ENCODE assay signal across 9 cellular contexts in genomic region chr10:75208177-75208576, GRCh38. TPM values are rescaled to one million over a fixed set of nuclear protein-coding genes. Genes with fewer than 3 reads are reported as not detected.
DNase-seq lines count a peak whose midpoint lies in the region; ATAC-seq, FAIRE-seq and TF ChIP-seq lines count a peak whose summit lies in the region.
"Had no signal": no experiment of that assay in that cellular context is flagged by ENCODE, and none has a peak within 500 bp of the region (broad histone marks: within the 10 kb centered on the region; RNA-seq: fewer than 3 reads in every experiment).

No MANE protein-coding gene starts in this region.

- CTCF ChIA-PET in AG04450 (lab: Charles Lee) = interaction anchor here (0.9 kb wide), 1 partner anchor 16 kb away, joined by 4 read pairs; no protein-coding TSS in a partner anchor
- CTCF ChIA-PET in K562 (lab: Yijun Ruan, JAX; ENCODE audit: low intra/inter-chr PET ratio) = no interaction called here

- no peak for ATAC-seq in K562
- no peak for ATAC-seq in HG03280 (IDR thresholded peaks at IDR 0.05; ENCODE audit: unreplicated experiment)

- H2AFZ ChIP-seq in GM23248 = no peak overlapping the region
- H2AFZ ChIP-seq in K562 (ENCODE audit: low read depth, low read length) = peak overlapping the region; percentile 73

- H3F3A ChIP-seq in GM23248 (ENCODE audit: insufficient read depth) = peaks cover 27% of the 10 kb centered on the region

- no peak for TF ChIP-seq RAD21 in K562 (CRISPR knock-in tag; conservative IDR thresholded peaks at IDR 0.05 in 1 of 2, IDR thresholded peaks at IDR 0.05 in 1 of 2)

- H3K4me2 ChIP-seq in GM23248 (ENCODE audit: unreplicated experiment) (peak overlapping the region; percentile 8), K562 (ENCODE audit: insufficient read depth, low read length) (no peak overlapping the region)

- H3K9me1 ChIP-seq in K562 (ENCODE audit: control insufficient read depth, insufficient read depth, low read length) = no peaks in the 10 kb centered on the region

- H3K27me3 ChIP-seq in AG04450 (ENCODE audit: control insufficient read depth, insufficient read depth, low read length) (no peaks in the 10 kb centered on the region), GM23248 (replicated peaks; ENCODE audit: insufficient read depth) (no peaks in the 10 kb centered on the region), K562 (ENCODE audit: control insufficient read depth in 2 of 2, insufficient read depth in 2 of 2, low read length in 2 of 2) (no peaks in the 10 kb centered on the region)

- H3K36me3 ChIP-seq in GM23248 (ENCODE audit: low read depth) (peaks cover 14% of the 10 kb centered on the region; the same call in 1 of the 2 replicates), K562 (ENCODE audit: control insufficient read depth, insufficient read depth, low read length) (peaks cover 21% of the 10 kb centered on the region)

- POLR2A ChIA-PET in AG04450 (lab: Yijun Ruan, JAX) = interaction anchor here (0.6 to 5.4 kb wide), 4 partner anchors 9 to 17 kb away, joined by 3 to 49 read pairs (median 6); no protein-coding TSS in a partner anchor
- POLR2A ChIA-PET in K562 (lab: Yijun Ruan, JAX) = interaction anchor here (0.7 to 8.9 kb wide), 8 partner anchors 9 to 80 kb away, joined by 3 to 74 read pairs (median 3); no protein-coding TSS in a partner anchor

- in situ Hi-C loops in GM23248 (cut with MboI) = no loop called here
- in situ Hi-C loops in K562 (cut with MboI) = no loop called here

- no TSS peak for BruUV-seq in K562 (replicated peaks; lab: Mats Ljungman, UMichigan)

- H3K27ac ChIP-seq in AG04450 (ENCODE audit: low read depth, low read length) (peak overlapping the region; percentile 54), GM23248 (peak overlapping the region; percentile 99), K562 (ENCODE audit: extremely low read depth, low read depth, low read length) (peak overlapping the region; percentile 30; the same call in 2 of the 3 replicates)

- peaks cover 34% of the 10 kb centered on the region for H3K4me1 ChIP-seq in GM23248 (ENCODE audit: insufficient read depth)
- peaks cover 39 to 44% of the 10 kb centered on the region in 2 experiments for H3K4me1 ChIP-seq in K562 (replicated peaks in 1 of 2; ENCODE audit: control insufficient read depth in 2 of 2, insufficient read depth in 2 of 2, low read length in 2 of 2)

- H4K20me1 ChIP-seq in GM23248 (ENCODE audit: insufficient read depth) (no peaks in the 10 kb centered on the region; the same call in 1 of the 2 replicates), K562 (replicated peaks; ENCODE audit: control insufficient read depth, insufficient read depth, low read length) (0 out of 2 replicates have a peak, but pooled peaks cover 7% of the 10 kb centered on the region)

- WGBS in GM23248 (ENCODE audit: low coverage in 1 of 2, low lambda C conversion rate in 2 of 2, missing lambda C conversion rate in 2 of 2), 2 experiments = 55 to 57% methylated on average over 4 of the region's 4 CpGs
- 50% methylated on average over 4 of the region's 4 CpGs for WGBS in K562 (ENCODE audit: insufficient coverage, low coverage, missing lambda C conversion rate)

- no peak overlapping the region for H3K9ac ChIP-seq in GM23248
- no peak overlapping the region; a peak in 1 of 4 replicates for H3K9ac ChIP-seq in K562 (ENCODE audit: insufficient read depth in 1 of 2, low read depth in 2 of 2, low read length in 2 of 2)

- H3K9me2 ChIP-seq in GM23248 (ENCODE audit: insufficient read depth) = no peaks in the 10 kb centered on the region

- intact Hi-C loops in K562 (cut with micrococcal nuclease) = no loop called here

- H3K9me3 ChIP-seq in AG04450 (ENCODE audit: control insufficient read depth, insufficient read depth, low read length) (no peaks in the 10 kb centered on the region), GM23248 (ENCODE audit: low read depth) (no peaks in the 10 kb centered on the region), K562 (replicated peaks; ENCODE audit: control insufficient read depth, insufficient read depth, low read depth, low read length) (no peaks in the 10 kb centered on the region)

- H3K79me2 ChIP-seq in GM23248 (ENCODE audit: insufficient read depth) = peaks cover 24% of the 10 kb centered on the region
- H3K79me2 ChIP-seq in K562 (ENCODE audit: control insufficient read depth, insufficient read depth, low read length) = peaks cover 28% of the 10 kb centered on the region

- no peak for TF ChIP-seq POLR2A in K562 (conservative IDR thresholded peaks at IDR 0.05)

- FAIRE-seq in K562 (lab: Jason Lieb, UNC) (no peak), HTR-8/SVneo (lab: Jason Lieb, UNC) (no peak)

- H3K4me3 ChIP-seq in AG04450 (ENCODE audit: low read depth, low read length) (no peak overlapping the region), GM23248 (no peak overlapping the region), K562 (no peak overlapping the region)

- TF ChIP-seq CTCF in AG04450 (IDR thresholded peaks at IDR 0.05; ENCODE audit: low read depth, low read length) (no peak), K562 (IDR thresholded peaks at IDR 0.05 in 2 of 3, conservative IDR thresholded peaks at IDR 0.05 in 1 of 3; ENCODE audit: insufficient read depth in 2 of 3, low read depth in 1 of 3, low read length in 3 of 3) (no peak)

- no peak for TF ChIP-seq EP300 in K562 (IDR thresholded peaks at IDR 0.05; ENCODE audit: low read length)

- DNase-seq in AG04450 (ENCODE audit: low read depth, low spot score) (no peak), GM23248 (peak; percentile 89), K562 (ENCODE audit: extremely low read depth in 1 of 4, low spot score in 3 of 4) (peak in 1 of 4 experiments; percentile 60), mesenteric fat pad (ENCODE audit: low spot score) (peak; percentile 59), HTR-8/SVneo (ENCODE audit: insufficient read length, low spot score) (no peak), superior temporal gyrus (ENCODE audit: extremely low spot score) (no peak), COLO829 (ENCODE audit: low spot score) (no peak)
- DNase-seq: occipital lobe had no signal

TF ChIP-seq in K562, 482 proteins besides CTCF, POLR2A, EP300 and RAD21 (continues in another document):
- TF ChIP-seq MYNN (IDR thresholded peaks at IDR 0.05) (no peak), MYNN (CRISPR knock-in tag; IDR thresholded peaks at IDR 0.05) (no peak)

RNA-seq across cellular contexts. Expression of gene VDAC2, which starts 2.4 kb away (rescaled TPM):
- polyA plus RNA-seq in AG04450 (2011; rRNA removed) (154 and 201 TPM in 2 replicates), GM23248 (2016; fragmentation: Nextera tagmentation; extraction: Ambion mirVana) (259 and 268 TPM in 2 replicates), K562 (2011; rRNA removed) (139 and 166 TPM in 2 replicates), K562 (2014; fragmentation: Illumina TruSeq; extraction: Trizol) (379 and 424 TPM in 2 replicates), K562 (2014; fragmentation: Nextera tagmentation; extraction: Ambion mirVana) (100 to 1,000 TPM; 208 to 250 TPM), K562 (2014; rRNA removed) (198 and 219 TPM in 2 replicates)
- 45.6 and 63.9 TPM in 2 replicates for polyA minus RNA-seq in AG04450 (2011; rRNA and poly(A)+ RNA removed)
- total RNA-seq in GM23248 (2014; rRNA removed; shearing (Covaris generic)) = 145 and 147 TPM in 2 replicates
- total RNA-seq in K562 (2011; cell fraction: chromatin; rRNA removed; ENCODE audit: low replicate concordance) = 126 and 193 TPM in 2 replicates
- 95.3 and 108 TPM in 2 replicates for total RNA-seq in K562 (2011; cell fraction: nucleolus; rRNA removed)
- 134 and 160 TPM in 2 replicates for total RNA-seq in K562 (2011; cell fraction: nucleoplasm; rRNA removed)
- total RNA-seq in K562 (2014; rRNA removed) (188 and 201 TPM in 2 replicates), K562 (2014; rRNA removed; fragmentation: Illumina TruSeq; extraction: Trizol) (450 and 500 TPM in 2 replicates), K562 (2015; rRNA removed; fragmentation: Illumina TruSeq; extraction: Trizol) (331 and 336 TPM in 2 replicates), K562 (2021) (398 and 422 TPM in 2 replicates), mesenteric fat pad (164 TPM)
- polyA plus RNA-seq in K562 (2011; cell fraction: cytosol; rRNA removed) = 67.4 and 154 TPM in 2 replicates
- 117 and 202 TPM in 2 replicates for polyA plus RNA-seq in K562 (2011; cell fraction: nucleus; rRNA removed)
- polyA plus RNA-seq in K562 (2012) = 354 and 375 TPM in 2 replicates
- 177 and 198 TPM in 2 replicates for polyA minus RNA-seq in K562 (2011; rRNA and poly(A)+ RNA removed)
- polyA minus RNA-seq in K562 (2011; cell fraction: cytosol; rRNA and poly(A)+ RNA removed) = 116 and 122 TPM in 2 replicates
- 47.5 and 87.7 TPM in 2 replicates for polyA minus RNA-seq in K562 (2011; cell fraction: nucleus; rRNA and poly(A)+ RNA removed)

RNA-seq across cellular contexts. Expression of gene COMTD1, which starts 27.6 kb away (rescaled TPM):
- 2.0 and 2.3 TPM in 2 replicates for polyA plus RNA-seq in AG04450 (2011; rRNA removed)
- polyA minus RNA-seq in AG04450 (2011; rRNA and poly(A)+ RNA removed) = 0.61 and 0.97 TPM in 2 replicates
- 12.6 and 38.3 TPM in 2 replicates for total RNA-seq in GM23248 (2014; rRNA removed; shearing (Covaris generic))
- 8.8 and 9.3 TPM in 2 replicates for polyA plus RNA-seq in GM23248 (2016; fragmentation: Nextera tagmentation; extraction: Ambion mirVana)
- total RNA-seq in K562 (2011; cell fraction: chromatin; rRNA removed; ENCODE audit: low replicate concordance) = 9.9 and 40.2 TPM in 2 replicates
- total RNA-seq in K562 (2011; cell fraction: nucleolus; rRNA removed) = 75.5 and 100 TPM in 2 replicates
- 30.5 and 32.2 TPM in 2 replicates for total RNA-seq in K562 (2011; cell fraction: nucleoplasm; rRNA removed)
- 112 and 115 TPM in 2 replicates for total RNA-seq in K562 (2014; rRNA removed)
- total RNA-seq in K562 (2014; rRNA removed; fragmentation: Illumina TruSeq; extraction: Trizol) = 3.2 and 5.0 TPM in 2 replicates
- 18.5 and 21.3 TPM in 2 replicates for total RNA-seq in K562 (2015; rRNA removed; fragmentation: Illumina TruSeq; extraction: Trizol)
- 79.9 and 82.9 TPM in 2 replicates for total RNA-seq in K562 (2021)
- 13.7 and 19.5 TPM in 2 replicates for polyA plus RNA-seq in K562 (2011; rRNA removed)
- polyA plus RNA-seq in K562 (2011; cell fraction: cytosol; rRNA removed) = 22.6 and 106 TPM in 2 replicates
- polyA plus RNA-seq in K562 (2011; cell fraction: nucleus; rRNA removed) = 73.7 and 157 TPM in 2 replicates
- polyA plus RNA-seq in K562 (2012) = 39.2 and 59.3 TPM in 2 replicates
- polyA plus RNA-seq in K562 (2014; fragmentation: Illumina TruSeq; extraction: Trizol) = 4.0 and 11.3 TPM in 2 replicates
- 1 to 10 TPM in 1 of 2 experiments, under 1 TPM in 1; 0.41 to 1.4 TPM for polyA plus RNA-seq in K562 (2014; fragmentation: Nextera tagmentation; extraction: Ambion mirVana)
- polyA plus RNA-seq in K562 (2014; rRNA removed) = 89.4 and 98.3 TPM in 2 replicates
- polyA minus RNA-seq in K562 (2011; rRNA and poly(A)+ RNA removed) = 1.0 and 2.8 TPM in 2 replicates
- polyA minus RNA-seq in K562 (2011; cell fraction: cytosol; rRNA and poly(A)+ RNA removed) = 9.5 and 13.7 TPM in 2 replicates
- 17.2 and 17.6 TPM in 2 replicates for polyA minus RNA-seq in K562 (2011; cell fraction: nucleus; rRNA and poly(A)+ RNA removed)
- total RNA-seq in mesenteric fat pad = 19.6 TPM

Comparison
In these comparisons a context has a peak if more than half of its experiments do, and no peak if none do; other contexts are left out.
1. DNase-seq: peak in GM23248 (single experiment) and mesenteric fat pad (single experiment); none in AG04450 (single experiment), HTR-8/SVneo (single experiment), superior temporal gyrus (single experiment) and COLO829 (single experiment).
2. H3K27ac ChIP-seq: peak in every context shown above with its lines; median percentile 99 in GM23248; 54 in AG04450; 30 in K562.